In the genomic region with DNA sequence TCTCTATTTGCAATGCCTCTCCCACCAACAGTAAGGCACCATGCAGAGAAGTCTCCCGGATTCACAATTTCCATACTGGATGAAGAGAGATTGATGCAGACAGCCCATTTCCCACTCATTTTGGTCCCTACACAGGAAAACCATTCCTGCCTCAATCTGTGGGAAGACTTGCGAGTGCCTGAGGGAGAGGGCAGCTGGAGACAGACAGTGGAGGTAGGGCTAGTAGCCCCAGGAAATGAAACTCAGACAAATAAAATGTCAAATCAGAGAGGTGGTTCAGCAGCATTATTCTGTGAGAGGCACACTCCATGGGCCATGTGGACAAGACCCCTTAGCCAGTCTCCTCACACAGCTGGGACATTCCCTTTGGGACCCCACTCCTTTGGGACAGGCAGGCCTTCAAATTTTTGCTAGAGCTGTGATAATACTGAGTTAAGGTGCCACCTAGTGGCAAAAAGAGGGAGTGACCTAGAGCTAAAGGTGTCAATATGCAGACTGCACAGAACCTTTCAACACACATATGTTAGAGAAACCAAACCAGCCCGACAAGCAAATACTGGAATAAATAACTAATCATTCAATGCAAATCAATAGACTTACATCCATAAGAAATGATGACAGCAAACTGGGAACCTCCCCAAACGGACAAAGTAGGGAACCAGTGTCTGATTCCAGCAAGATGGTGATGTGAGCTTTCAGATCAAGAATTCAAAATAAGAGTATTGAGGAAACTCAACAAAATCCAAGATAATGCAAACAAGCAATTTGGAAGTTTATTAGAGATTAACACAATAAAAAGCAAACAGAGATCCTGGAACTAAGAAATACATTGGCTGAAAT, we compare ENCODE assay signal across 8 cellular contexts.
A peak's percentile ranks its signal among the peaks of the same experiment; 100 is the strongest.
DNase-seq lines count a peak whose midpoint lies in the region; ATAC-seq, FAIRE-seq and TF ChIP-seq lines count a peak whose summit lies in the region.

No MANE protein-coding gene starts in this region.

- H2AK5ac ChIP-seq in H1 (ENCODE audit: low read depth, low read length): no peak overlapping the region

- no peak overlapping the region for H3K56ac ChIP-seq in H1 (replicated peaks; ENCODE audit: insufficient read length, low read depth, low read length)

- H3K9me3 ChIP-seq in H1 (ENCODE audit: insufficient read depth in 2 of 2, low read depth in 1 of 2, low read length in 1 of 2): peaks cover 4 to 7% of the 10 kb centered on the region in 2 experiments; a peak in 3 of 4 replicates

- no peaks in the 10 kb centered on the region for H3K79me1 ChIP-seq in H1 (ENCODE audit: low read depth, low read length)

- no peak overlapping the region for H3K4me2 ChIP-seq in H1 (ENCODE audit: insufficient read depth in 1 of 2, low read depth in 2 of 2, low read length in 2 of 2)

- no peak overlapping the region for H3K23ac ChIP-seq in H1 (ENCODE audit: insufficient read length)

- no peak overlapping the region for H2BK15ac ChIP-seq in H1 (ENCODE audit: low read length)

- peak overlapping the region; percentile 31; the same call in 1 of the 2 replicates for H2AFZ ChIP-seq in H1 (ENCODE audit: low read length)

- no peak for TF ChIP-seq POLR2A in H1 (IDR thresholded peaks at IDR 0.05; ENCODE audit: control extremely low read depth in 1 of 2, low read depth in 2 of 2, low read length in 2 of 2)

- no peaks in the 10 kb centered on the region for H3K23me2 ChIP-seq in H1 (ENCODE audit: low read depth, low read length)

- no peaks in the 10 kb centered on the region for H3K27me3 ChIP-seq in H1 (replicated peaks in 1 of 4; ENCODE audit: control insufficient read depth in 3 of 4, extremely low read depth in 1 of 4, insufficient read depth in 3 of 4, low read length in 3 of 4)

- no peaks in the 10 kb centered on the region for H3K79me2 ChIP-seq in H1 (ENCODE audit: control insufficient read depth in 1 of 2, insufficient read depth in 2 of 2, low read length in 2 of 2)

- CTCF ChIA-PET in H1 (lab: Charles Lee; ENCODE audit: partially characterized antibody): interaction anchor here (0.6 to 3.3 kb wide), 35 partner anchors 9 to 1749 kb away, joined by 3 to 13 read pairs (median 4); no protein-coding TSS in a partner anchor

- peak; percentile 82 for TF ChIP-seq CTCF in CD14-positive monocyte (IDR thresholded peaks at IDR 0.05)
- peak; percentile 74 for TF ChIP-seq CTCF in GM12872 (IDR thresholded peaks at IDR 0.05; ENCODE audit: insufficient read depth, low read depth, low read length)
- peak in 2 of 3 experiments; percentile 64 to 84; a peak in 3 of 4 replicates for TF ChIP-seq CTCF in H1 (IDR thresholded peaks at IDR 0.05; ENCODE audit: control extremely low read depth in 1 of 3, insufficient read depth in 1 of 3, low read depth in 1 of 3, low read length in 3 of 3)
- TF ChIP-seq CTCF in progenitor cell of endocrine pancreas (IDR thresholded peaks at IDR 0.05; ENCODE audit: unreplicated experiment): peak; percentile 81

- no peaks in the 10 kb centered on the region for H4K20me1 ChIP-seq in H1 (replicated peaks in 1 of 2; ENCODE audit: control insufficient read depth in 1 of 2, insufficient read depth in 2 of 2, low read length in 2 of 2)

- H4K5ac ChIP-seq in H1 (ENCODE audit: insufficient read length, low read depth, low read length): no peak overlapping the region

- H3K36me3 ChIP-seq in H1 (ENCODE audit: control insufficient read depth in 2 of 4, insufficient read depth in 4 of 4, low read length in 3 of 4): no peaks in the 10 kb centered on the region; a peak in 1 of 8 replicates

- H3K36me3 Mint-ChIP-seq in CD14-positive monocyte (no peaks in the 10 kb centered on the region), progenitor cell of endocrine pancreas (ENCODE audit: insufficient read depth) (no peaks in the 10 kb centered on the region)

- 66% methylated on average over 4 of the region's 4 CpGs; no CpG with 5 or more reads in 1 of the 2 experiments for WGBS in H1 (ENCODE audit: extremely low coverage in 1 of 2, insufficient coverage in 1 of 2, insufficient read length in 1 of 2, insufficient replicate concordance in 2 of 2, low coverage in 1 of 2, low lambda C conversion rate in 2 of 2, missing lambda C conversion rate in 1 of 2), 2 experiments

- POLR2A ChIA-PET in H1 (lab: Charles Lee; ENCODE audit: partially characterized antibody): interaction anchor here (0.6 to 1.1 kb wide), 2 partner anchors 143 kb away, joined by 3 read pairs; no protein-coding TSS in a partner anchor

- peak; percentile 92 for FAIRE-seq in H1 (lab: Jason Lieb, UNC)

- no peak overlapping the region for H2BK5ac ChIP-seq in H1 (ENCODE audit: low read depth, low read length)

- H3K4me3 Mint-ChIP-seq in CD14-positive monocyte (no peak overlapping the region), progenitor cell of endocrine pancreas (ENCODE audit: low read depth) (no peak overlapping the region)

- H3K9me3 Mint-ChIP-seq in CD14-positive monocyte: peaks cover 0 to 3% (median 1%) of the 10 kb centered on the region in 7 donors
- peaks cover 4% of the 10 kb centered on the region for H3K9me3 Mint-ChIP-seq in progenitor cell of endocrine pancreas (ENCODE audit: low read depth)

- H4K8ac ChIP-seq in H1 (ENCODE audit: extremely low read depth, insufficient read depth, low read length): no peak overlapping the region

- peaks cover 0 to 4% (median 0%) of the 10 kb centered on the region in 4 experiments; a peak in 2 of 7 replicates for H3K4me1 ChIP-seq in H1 (replicated peaks in 1 of 4; ENCODE audit: control insufficient read depth in 3 of 4, insufficient read depth in 4 of 4, low read length in 3 of 4)

- H3K27me3 Mint-ChIP-seq in CD14-positive monocyte (ENCODE audit: low read depth in 3 of 3) (no peaks in the 10 kb centered on the region), progenitor cell of endocrine pancreas (no peaks in the 10 kb centered on the region)

- intact Hi-C loops in CD14-positive monocyte (cut with micrococcal nuclease): no loop called here

- no peak overlapping the region for H2BK20ac ChIP-seq in H1 (ENCODE audit: low read length)

- no peak overlapping the region for H3K14ac ChIP-seq in H1 (ENCODE audit: insufficient read length)

- no peak for TF ChIP-seq EP300 in H1 (IDR thresholded peaks at IDR 0.05; ENCODE audit: borderline replicate concordance in 1 of 2, low read depth in 2 of 2, low read length in 2 of 2)

- H3K18ac ChIP-seq in H1 (ENCODE audit: extremely low read depth, low read length): no peak overlapping the region; the same call in 1 of the 2 replicates

- H3K4me3 ChIP-seq in H1 (ENCODE audit: extremely low read depth in 1 of 4, insufficient read depth in 2 of 4, low read depth in 3 of 4, low read length in 4 of 4): no peak overlapping the region

- DNase-seq in CD14-positive monocyte (ENCODE audit: low spot score) (no peak), NAMALWA (ENCODE audit: low spot score) (peak; percentile 59), H1 (ENCODE audit: low read depth in 1 of 2, low spot score in 2 of 2) (peak in 1 of 2 experiments; percentile 85), progenitor cell of endocrine pancreas (ENCODE audit: low spot score, unreplicated experiment) (peak; percentile 19), NCI-H2227 (lab: John Stamatoyannopoulos, UW; ENCODE audit: unreplicated experiment) (no peak), hippocampal formation (lab: John Stamatoyannopoulos, UW) (no peak)

- no peak overlapping the region for H3K9ac ChIP-seq in H1 (replicated peaks in 1 of 4; ENCODE audit: extremely low read depth in 1 of 4, low read depth in 3 of 4, low read length in 3 of 4)

- H4K91ac ChIP-seq in H1 (replicated peaks; ENCODE audit: insufficient read length, low read length): peak overlapping the region; percentile 1

- H3K4me1 Mint-ChIP-seq in CD14-positive monocyte (no peaks in the 10 kb centered on the region), progenitor cell of endocrine pancreas (ENCODE audit: low read depth) (no peaks in the 10 kb centered on the region)

- H3K4ac ChIP-seq in H1 (replicated peaks; ENCODE audit: insufficient read length, low read depth, low read length): no peak overlapping the region

- H3K27ac Mint-ChIP-seq in CD14-positive monocyte (no peak overlapping the region), progenitor cell of endocrine pancreas (no peak overlapping the region)

- peak; percentile 88 to 93 for TF ChIP-seq RAD21 in H1 (IDR thresholded peaks at IDR 0.05 in 1 of 2, conservative IDR thresholded peaks at IDR 0.05 in 1 of 2; ENCODE audit: low read depth in 2 of 2, low read length in 2 of 2)

- no peak overlapping the region for H2BK12ac ChIP-seq in H1 (ENCODE audit: low read depth, low read length)

- peak; percentile 65 for ATAC-seq in HG02588 (IDR thresholded peaks at IDR 0.05; ENCODE audit: unreplicated experiment)

- no peak overlapping the region for H2BK120ac ChIP-seq in H1 (replicated peaks; ENCODE audit: low read depth, low read length)

- H3K27ac ChIP-seq in H1 (ENCODE audit: low read depth, low read length): no peak overlapping the region

TF ChIP-seq in H1, 55 proteins besides CTCF, POLR2A, EP300 and RAD21:
- TF ChIP-seq CREB1 (IDR thresholded peaks at IDR 0.05) (no peak), CBX8 (IDR thresholded peaks at IDR 0.05; ENCODE audit: borderline replicate concordance, low read depth, low read length) (no peak), BRCA1 (IDR thresholded peaks at IDR 0.05; ENCODE audit: low read depth, low read length) (no peak), KDM4A (IDR thresholded peaks at IDR 0.05; ENCODE audit: low read depth, low read length, severe bottlenecking) (no peak), SIX5 (IDR thresholded peaks at IDR 0.05; ENCODE audit: low read depth, low read length) (no peak), GTF2F1 (IDR thresholded peaks at IDR 0.05; ENCODE audit: borderline replicate concordance, low read depth, low read length) (no peak), CEBPB (IDR thresholded peaks at IDR 0.05; ENCODE audit: low read depth, low read length) (no peak)
- TF ChIP-seq, protein P1, sequence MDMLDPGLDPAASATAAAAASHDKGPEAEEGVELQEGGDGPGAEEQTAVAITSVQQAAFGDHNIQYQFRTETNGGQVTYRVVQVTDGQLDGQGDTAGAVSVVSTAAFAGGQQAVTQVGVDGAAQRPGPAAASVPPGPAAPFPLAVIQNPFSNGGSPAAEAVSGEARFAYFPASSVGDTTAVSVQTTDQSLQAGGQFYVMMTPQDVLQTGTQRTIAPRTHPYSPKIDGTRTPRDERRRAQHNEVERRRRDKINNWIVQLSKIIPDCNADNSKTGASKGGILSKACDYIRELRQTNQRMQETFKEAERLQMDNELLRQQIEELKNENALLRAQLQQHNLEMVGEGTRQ (IDR thresholded peaks at IDR 0.05; ENCODE audit: low read length): no peak

Comparison
In these comparisons a context has a peak if more than half of its experiments do, and no peak if none do; other contexts are left out.
1. DNase-seq: peak in NAMALWA (single experiment) and progenitor cell of endocrine pancreas (single experiment); none in CD14-positive monocyte (single experiment), NCI-H2227 (single experiment) and hippocampal formation (0 of 2).
2. Peak in every context shown above with its lines, with median percentiles within 50 percentile points of each other: CTCF ChIP-seq.